In genomic region chr7:123916240-123916724, GRCh38 we compare ENCODE assay signal across 9 cellular contexts. TPM values are rescaled to one million over a fixed set of nuclear protein-coding genes. Genes with fewer than 3 reads are reported as not detected.
DNase-seq lines count a peak whose midpoint lies in the region; ATAC-seq and TF ChIP-seq lines count a peak whose summit lies in the region.
"Had no signal": no experiment of that assay in that cellular context is flagged by ENCODE, and none has a peak within 500 bp of the region (broad histone marks: within the 10 kb centered on the region; RNA-seq: fewer than 3 reads in every experiment).

No MANE protein-coding gene starts in this region.

- no peaks in the 10 kb centered on the region for H3F3A ChIP-seq in neural cell (ENCODE audit: insufficient read depth, low read length, poor library complexity, severe bottlenecking)

- H3K27ac ChIP-seq in brain microvascular endothelial cell (no peak overlapping the region), neural cell (ENCODE audit: low read length) (no peak overlapping the region)

- H3K4me2 ChIP-seq in neural cell (ENCODE audit: low read length): no peak overlapping the region

- H2AFZ ChIP-seq in neural cell (ENCODE audit: low read depth, low read length): no peak overlapping the region

- H3K9me2 ChIP-seq in neural cell (ENCODE audit: insufficient read depth, low read length): no peaks in the 10 kb centered on the region

- H3K4me3 ChIP-seq in LNCaP clone FGC (ENCODE audit: low read depth, low read length): no peak overlapping the region
- no peak overlapping the region for H3K4me3 ChIP-seq in brain microvascular endothelial cell (ENCODE audit: low read depth, low read length)
- no peak overlapping the region for H3K4me3 ChIP-seq in neural cell (ENCODE audit: low read length)

- in situ Hi-C loops in brain microvascular endothelial cell (cut with HindIII; ENCODE audit: low pct_ligation_motif_present, low sequenced_read_pairs): no loop called here

- TF ChIP-seq EP300 in neural cell (conservative IDR thresholded peaks at IDR 0.05; ENCODE audit: poor library complexity, severe bottlenecking): no peak

- no peak for DNase-seq in GM10266 (ENCODE audit: extremely low spot score)
- DNase-seq in LNCaP clone FGC (ENCODE audit: low read depth): no peak
- DNase-seq in brain microvascular endothelial cell: no peak
- DNase-seq in DMS114 treated with DMSO at 0.1 percent for 48 hours (lab: John Stamatoyannopoulos, UW; ENCODE audit: unreplicated experiment): no peak
- DNase-seq in central memory CD4-positive, alpha-beta T cell: no peak

- no peak for ATAC-seq in GM21576 (IDR thresholded peaks at IDR 0.05; ENCODE audit: unreplicated experiment)
- ATAC-seq in HG02840 (IDR thresholded peaks at IDR 0.05; ENCODE audit: low FRiP score, unreplicated experiment): no peak

- no peaks in the 10 kb centered on the region for H4K20me1 ChIP-seq in neural cell (ENCODE audit: insufficient read depth)

- H3K36me3 ChIP-seq in brain microvascular endothelial cell (replicated peaks): no peaks in the 10 kb centered on the region
- H3K36me3 ChIP-seq in neural cell (ENCODE audit: insufficient read depth, low read length): no peaks in the 10 kb centered on the region

- TF ChIP-seq RAD21 in neural cell (conservative IDR thresholded peaks at IDR 0.05): no peak

- no peaks in the 10 kb centered on the region for H3K9me3 ChIP-seq in neural cell (ENCODE audit: low read length)

- no peaks in the 10 kb centered on the region for H3K79me2 ChIP-seq in neural cell (replicated peaks; ENCODE audit: insufficient read depth, low read length)

- no peak overlapping the region for H3K9ac ChIP-seq in neural cell (ENCODE audit: low read length)

- H3K27me3 ChIP-seq in brain microvascular endothelial cell (replicated peaks) (no peaks in the 10 kb centered on the region), neural cell (ENCODE audit: insufficient read depth, low read depth, low read length) (no peaks in the 10 kb centered on the region)

- peak; percentile 25 for TF ChIP-seq CTCF in GM10266 (IDR thresholded peaks at IDR 0.05; ENCODE audit: control insufficient read depth, insufficient read depth, low read depth, missing control alignments)
- peak; percentile 39 for TF ChIP-seq CTCF in LNCaP clone FGC (IDR thresholded peaks at IDR 0.05; ENCODE audit: control insufficient read depth, extremely low read depth, insufficient read depth)
- TF ChIP-seq CTCF in brain microvascular endothelial cell (IDR thresholded peaks at IDR 0.05; ENCODE audit: low read depth, low read length, missing control alignments): peak; percentile 35
- peak; percentile 33 for TF ChIP-seq CTCF in neural cell (IDR thresholded peaks at IDR 0.05; ENCODE audit: poor library complexity, severe bottlenecking)

TF ChIP-seq in neural cell, 6 proteins besides CTCF, POLR2A, EP300 and RAD21:
- TF ChIP-seq EZH2 (IDR thresholded peaks at IDR 0.05; ENCODE audit: borderline replicate concordance, insufficient read depth, low read length, poor library complexity, severe bottlenecking) (no peak), MXI1 (conservative IDR thresholded peaks at IDR 0.05; ENCODE audit: poor library complexity, severe bottlenecking) (no peak), TAF1 (IDR thresholded peaks at IDR 0.05; ENCODE audit: low read depth) (no peak), POLR2AphosphoS5 (IDR thresholded peaks at IDR 0.05) (no peak), SMC3 (conservative IDR thresholded peaks at IDR 0.05; ENCODE audit: poor library complexity) (no peak)
- TF ChIP-seq, protein P1, sequence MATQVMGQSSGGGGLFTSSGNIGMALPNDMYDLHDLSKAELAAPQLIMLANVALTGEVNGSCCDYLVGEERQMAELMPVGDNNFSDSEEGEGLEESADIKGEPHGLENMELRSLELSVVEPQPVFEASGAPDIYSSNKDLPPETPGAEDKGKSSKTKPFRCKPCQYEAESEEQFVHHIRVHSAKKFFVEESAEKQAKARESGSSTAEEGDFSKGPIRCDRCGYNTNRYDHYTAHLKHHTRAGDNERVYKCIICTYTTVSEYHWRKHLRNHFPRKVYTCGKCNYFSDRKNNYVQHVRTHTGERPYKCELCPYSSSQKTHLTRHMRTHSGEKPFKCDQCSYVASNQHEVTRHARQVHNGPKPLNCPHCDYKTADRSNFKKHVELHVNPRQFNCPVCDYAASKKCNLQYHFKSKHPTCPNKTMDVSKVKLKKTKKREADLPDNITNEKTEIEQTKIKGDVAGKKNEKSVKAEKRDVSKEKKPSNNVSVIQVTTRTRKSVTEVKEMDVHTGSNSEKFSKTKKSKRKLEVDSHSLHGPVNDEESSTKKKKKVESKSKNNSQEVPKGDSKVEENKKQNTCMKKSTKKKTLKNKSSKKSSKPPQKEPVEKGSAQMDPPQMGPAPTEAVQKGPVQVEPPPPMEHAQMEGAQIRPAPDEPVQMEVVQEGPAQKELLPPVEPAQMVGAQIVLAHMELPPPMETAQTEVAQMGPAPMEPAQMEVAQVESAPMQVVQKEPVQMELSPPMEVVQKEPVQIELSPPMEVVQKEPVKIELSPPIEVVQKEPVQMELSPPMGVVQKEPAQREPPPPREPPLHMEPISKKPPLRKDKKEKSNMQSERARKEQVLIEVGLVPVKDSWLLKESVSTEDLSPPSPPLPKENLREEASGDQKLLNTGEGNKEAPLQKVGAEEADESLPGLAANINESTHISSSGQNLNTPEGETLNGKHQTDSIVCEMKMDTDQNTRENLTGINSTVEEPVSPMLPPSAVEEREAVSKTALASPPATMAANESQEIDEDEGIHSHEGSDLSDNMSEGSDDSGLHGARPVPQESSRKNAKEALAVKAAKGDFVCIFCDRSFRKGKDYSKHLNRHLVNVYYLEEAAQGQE (IDR thresholded peaks at IDR 0.05; ENCODE audit: borderline replicate concordance): no peak

RNA-seq across cellular contexts. Expression of gene SPAM1, which starts 8.8 kb away (rescaled TPM):
- polyA plus RNA-seq in neural cell: not detected in 2 replicates
- polyA minus RNA-seq in neural cell: not detected in 2 replicates
- polyA plus RNA-seq: esophagus had no signal
